Comparison of ENCODE assay signal across 25 cellular contexts in genomic region chr22:23415490-23415851, GRCh38.
A peak's percentile ranks its signal among the peaks of the same experiment; 100 is the strongest.
DNase-seq lines count a peak whose midpoint lies in the region; ATAC-seq, FAIRE-seq and TF ChIP-seq lines count a peak whose summit lies in the region.
"Had no signal": no experiment of that assay in that cellular context is flagged by ENCODE, and none has a peak within 500 bp of the region (broad histone marks: within the 10 kb centered on the region; RNA-seq: fewer than 3 reads in every experiment).

No MANE protein-coding gene starts in this region.

- H3K27me3 ChIP-seq in H1 (replicated peaks in 1 of 4; ENCODE audit: control insufficient read depth in 3 of 4, extremely low read depth in 1 of 4, insufficient read depth in 3 of 4, low read length in 3 of 4) = no peaks in the 10 kb centered on the region; a peak in 1 of 7 replicates
- H3K27me3 ChIP-seq in trophoblast cell (ENCODE audit: insufficient read depth, low read length) = no peaks in the 10 kb centered on the region

- H3K36me3 Mint-ChIP-seq in HFFc6 (ENCODE audit: low read depth) = no peaks in the 10 kb centered on the region
- H3K36me3 Mint-ChIP-seq in activated T-helper 17 cell treated with anti-CD3 and anti-CD28 coated beads, Interleukin-2, amount 50 U/mL, for 72 hours (ENCODE audit: low read depth) = no peaks in the 10 kb centered on the region
- H3K36me3 Mint-ChIP-seq: CD4-positive, alpha-beta memory T cell; IgD-negative memory B cell had no signal

- TF ChIP-seq CTCF in H1 (IDR thresholded peaks at IDR 0.05; ENCODE audit: control extremely low read depth in 1 of 3, insufficient read depth in 1 of 3, low read depth in 1 of 3, low read length in 3 of 3) = no peak
- TF ChIP-seq CTCF in HFFc6 (IDR thresholded peaks at IDR 0.05) = no peak

- TF ChIP-seq POLR2A in H1 (IDR thresholded peaks at IDR 0.05; ENCODE audit: control extremely low read depth in 1 of 2, low read depth in 2 of 2, low read length in 2 of 2) = no peak

- H3K79me1 ChIP-seq in H1 (ENCODE audit: low read depth, low read length) (no peaks in the 10 kb centered on the region; the same call in 1 of the 2 replicates), trophoblast cell (ENCODE audit: low read length) (peaks cover 5% of the 10 kb centered on the region)

- no peak overlapping the region for H2BK120ac ChIP-seq in H1 (replicated peaks; ENCODE audit: low read depth, low read length)
- peak overlapping the region; percentile 49 for H2BK120ac ChIP-seq in trophoblast cell (ENCODE audit: insufficient read depth, low read length, poor library complexity)

- no peak for ATAC-seq in stimulated activated naive CD8-positive, alpha-beta T cell treated with anti-CD3 and anti-CD28 coated beads, Interleukin-15, amount 100 ng/mL, for 72 hours
- ATAC-seq in activated T-helper 17 cell treated with anti-CD3 and anti-CD28 coated beads, Interleukin-2, amount 50 U/mL, for 72 hours (replicated peaks) = no peak
- ATAC-seq: HCT116, Right ventricle myocardium inferior had no signal

- H3K23me2 ChIP-seq in H1 (ENCODE audit: low read depth, low read length) = no peaks in the 10 kb centered on the region

- H3K18ac ChIP-seq in H1 (ENCODE audit: extremely low read depth, low read length) (no peak overlapping the region), trophoblast cell (ENCODE audit: low read length) (peak overlapping the region; percentile 33)

- no peak overlapping the region for H3K9ac ChIP-seq in H1 (replicated peaks in 1 of 4; ENCODE audit: extremely low read depth in 1 of 4, low read depth in 3 of 4, low read length in 3 of 4)
- no peak overlapping the region for H3K9ac ChIP-seq in trophoblast cell (ENCODE audit: low read length)
- H3K9ac ChIP-seq: KMS-11 had no signal

- no peaks in the 10 kb centered on the region; a peak in 2 of 7 replicates for H3K4me1 ChIP-seq in H1 (replicated peaks in 1 of 4; ENCODE audit: control insufficient read depth in 3 of 4, insufficient read depth in 4 of 4, low read length in 3 of 4)
- peaks cover 24 to 26% of the 10 kb centered on the region in 2 experiments for H3K4me1 ChIP-seq in trophoblast cell (ENCODE audit: control insufficient read depth in 1 of 2, insufficient read depth in 2 of 2, low read length in 2 of 2)

- DNase-seq in H1 (ENCODE audit: low read depth in 1 of 2, low spot score in 2 of 2) (no peak), mesenteric fat pad (ENCODE audit: low spot score) (peak; percentile 53), trophoblast cell (no peak), HFFc6 (no peak), ecto neural progenitor cell (ENCODE audit: low spot score) (no peak)
- no peak for DNase-seq in stimulated activated naive CD8-positive, alpha-beta T cell treated with anti-CD3 and anti-CD28 coated beads, Interleukin-15, amount 100 ng/mL, for 72 hours
- DNase-seq: C1 segment of cervical spinal cord; CD4-positive, alpha-beta memory T cell; COR-L47; DMS53; NCI-H1048; NCI-H1417 treated with DMSO at 0.1 percent for 48 hours; NCI-H1694 treated with DMSO at 0.1 percent for 48 hours; NCI-H2081; NCI-H2227 treated with DMSO at 0.1 percent for 48 hours; NCI-H526 treated with DMSO at 0.1 percent for 48 hours; PC-9 had no signal

- no peak overlapping the region for H4K5ac ChIP-seq in H1 (ENCODE audit: insufficient read length, low read depth, low read length)

- no peaks in the 10 kb centered on the region for H3K36me3 ChIP-seq in H1 (ENCODE audit: control insufficient read depth in 2 of 4, insufficient read depth in 4 of 4, low read length in 3 of 4)
- no peaks in the 10 kb centered on the region for H3K36me3 ChIP-seq in trophoblast cell (ENCODE audit: control insufficient read depth in 1 of 2, insufficient read depth in 2 of 2, low read length in 2 of 2)
- H3K36me3 ChIP-seq: SJSA1 had no signal

- H3K23ac ChIP-seq in H1 (ENCODE audit: insufficient read length) = no peak overlapping the region
- no peak overlapping the region for H3K23ac ChIP-seq in trophoblast cell (ENCODE audit: low read length)

- H2AFZ ChIP-seq in H1 (ENCODE audit: low read length) (no peak overlapping the region), trophoblast cell (ENCODE audit: insufficient read depth, low read length, poor library complexity) (no peak overlapping the region)
- H2AFZ ChIP-seq: PC-9 had no signal

- H4K12ac ChIP-seq in trophoblast cell (ENCODE audit: low read depth, low read length) = no peak overlapping the region

- H3K27me3 Mint-ChIP-seq in stimulated activated naive CD8-positive, alpha-beta T cell treated with anti-CD3 and anti-CD28 coated beads, Interleukin-15, amount 100 ng/mL, for 72 hours = peaks cover 9% of the 10 kb centered on the region
- H3K27me3 Mint-ChIP-seq in HFFc6 (ENCODE audit: insufficient read depth) = peaks cover 40% of the 10 kb centered on the region
- H3K27me3 Mint-ChIP-seq in activated T-helper 17 cell treated with anti-CD3 and anti-CD28 coated beads, Interleukin-2, amount 50 U/mL, for 72 hours = peaks cover 11% of the 10 kb centered on the region

- no peak overlapping the region for H2BK15ac ChIP-seq in H1 (ENCODE audit: low read length)

- CTCF ChIA-PET in H1 (lab: Charles Lee; ENCODE audit: partially characterized antibody) = interaction anchor here (0.9 kb wide), 1 partner anchor 11 kb away, joined by 3 read pairs; no protein-coding TSS in a partner anchor

- no peaks in the 10 kb centered on the region for H3K9me3 Mint-ChIP-seq in stimulated activated naive CD8-positive, alpha-beta T cell treated with anti-CD3 and anti-CD28 coated beads, Interleukin-15, amount 100 ng/mL, for 72 hours
- H3K9me3 Mint-ChIP-seq in HFFc6 = no peaks in the 10 kb centered on the region
- no peaks in the 10 kb centered on the region for H3K9me3 Mint-ChIP-seq in activated T-helper 17 cell treated with anti-CD3 and anti-CD28 coated beads, Interleukin-2, amount 50 U/mL, for 72 hours
- H3K9me3 Mint-ChIP-seq: CD4-positive, alpha-beta memory T cell; IgD-negative memory B cell had no signal

- H4K91ac ChIP-seq in H1 (replicated peaks; ENCODE audit: insufficient read length, low read length) (no peak overlapping the region), trophoblast cell (ENCODE audit: low read depth, low read length) (peak overlapping the region; percentile 83)

- H3K9me3 ChIP-seq in H1 (ENCODE audit: insufficient read depth in 2 of 2, low read depth in 1 of 2, low read length in 1 of 2) (no peaks in the 10 kb centered on the region), trophoblast cell (ENCODE audit: insufficient read depth, low read depth, low read length) (no peaks in the 10 kb centered on the region)
- H3K9me3 ChIP-seq: SJSA1 had no signal

- H3K4me1 Mint-ChIP-seq in stimulated activated naive CD8-positive, alpha-beta T cell treated with anti-CD3 and anti-CD28 coated beads, Interleukin-15, amount 100 ng/mL, for 72 hours = peaks cover 5% of the 10 kb centered on the region
- peaks cover 13% of the 10 kb centered on the region for H3K4me1 Mint-ChIP-seq in HFFc6 (ENCODE audit: low read depth)
- no peaks in the 10 kb centered on the region for H3K4me1 Mint-ChIP-seq in activated T-helper 17 cell treated with anti-CD3 and anti-CD28 coated beads, Interleukin-2, amount 50 U/mL, for 72 hours

- no peak for TF ChIP-seq EP300 in H1 (IDR thresholded peaks at IDR 0.05; ENCODE audit: borderline replicate concordance in 1 of 2, low read depth in 2 of 2, low read length in 2 of 2)

- H3K79me2 ChIP-seq in H1 (ENCODE audit: control insufficient read depth in 1 of 2, insufficient read depth in 2 of 2, low read length in 2 of 2) (no peaks in the 10 kb centered on the region), trophoblast cell (ENCODE audit: control insufficient read depth, insufficient read depth, low read length, poor library complexity) (peaks cover 2% of the 10 kb centered on the region)

- no peak overlapping the region for H2BK20ac ChIP-seq in H1 (ENCODE audit: low read length)

- no peak for FAIRE-seq in H1 (lab: Jason Lieb, UNC)
- FAIRE-seq: GM18507 had no signal

- no peak overlapping the region for H3K27ac ChIP-seq in H1 (ENCODE audit: low read depth, low read length)
- H3K27ac ChIP-seq in trophoblast cell (ENCODE audit: low read depth, low read length) = no peak overlapping the region
- H3K27ac ChIP-seq: HL-60, KMS-11, PC-9, SJSA1 had no signal

- no peaks in the 10 kb centered on the region for H4K20me1 ChIP-seq in H1 (replicated peaks in 1 of 2; ENCODE audit: control insufficient read depth in 1 of 2, insufficient read depth in 2 of 2, low read length in 2 of 2)

- no peak for TF ChIP-seq RAD21 in H1 (IDR thresholded peaks at IDR 0.05 in 1 of 2, conservative IDR thresholded peaks at IDR 0.05 in 1 of 2; ENCODE audit: low read depth in 2 of 2, low read length in 2 of 2)

- H3K4me2 ChIP-seq in H1 (ENCODE audit: insufficient read depth in 1 of 2, low read depth in 2 of 2, low read length in 2 of 2) (no peak overlapping the region), trophoblast cell (ENCODE audit: low read length) (no peak overlapping the region)
- H3K4me2 ChIP-seq: KMS-11, PC-9 had no signal

- H3K56ac ChIP-seq in H1 (replicated peaks; ENCODE audit: insufficient read length, low read depth, low read length) = no peak overlapping the region

- no peak overlapping the region for H3K14ac ChIP-seq in H1 (ENCODE audit: insufficient read length)
- peak overlapping the region; percentile 63 for H3K14ac ChIP-seq in trophoblast cell (ENCODE audit: low read length)

- H2AK5ac ChIP-seq in H1 (ENCODE audit: low read depth, low read length) (no peak overlapping the region), trophoblast cell (ENCODE audit: low read length) (peak overlapping the region; percentile 86)

- POLR2A ChIA-PET in H1 (lab: Charles Lee; ENCODE audit: partially characterized antibody) = no interaction called here

- no peak overlapping the region for H3K27ac Mint-ChIP-seq in stimulated activated naive CD8-positive, alpha-beta T cell treated with anti-CD3 and anti-CD28 coated beads, Interleukin-15, amount 100 ng/mL, for 72 hours
- no peak overlapping the region for H3K27ac Mint-ChIP-seq in HFFc6
- H3K27ac Mint-ChIP-seq in activated T-helper 17 cell treated with anti-CD3 and anti-CD28 coated beads, Interleukin-2, amount 50 U/mL, for 72 hours = no peak overlapping the region
- H3K27ac Mint-ChIP-seq: CD4-positive, alpha-beta memory T cell; IgD-negative memory B cell had no signal

- H4K8ac ChIP-seq in H1 (ENCODE audit: extremely low read depth, insufficient read depth, low read length) (0 out of 2 replicates have a peak overlapping the region, but pooled peaks have one; percentile 64), trophoblast cell (ENCODE audit: low read depth, low read length) (peak overlapping the region; percentile 11)

- no peak overlapping the region for H3K4ac ChIP-seq in H1 (replicated peaks; ENCODE audit: insufficient read length, low read depth, low read length)
- peak overlapping the region; percentile 12 for H3K4ac ChIP-seq in trophoblast cell (ENCODE audit: low read depth, low read length)

- H3K4me3 ChIP-seq in H1 (ENCODE audit: extremely low read depth in 1 of 4, insufficient read depth in 2 of 4, low read depth in 3 of 4, low read length in 4 of 4) (no peak overlapping the region), trophoblast cell (ENCODE audit: low read depth, low read length) (no peak overlapping the region)
- H3K4me3 ChIP-seq: PC-9, SJSA1 had no signal

- H2BK5ac ChIP-seq in H1 (ENCODE audit: low read depth, low read length) (no peak overlapping the region), trophoblast cell (ENCODE audit: low read depth, low read length, poor library complexity) (no peak overlapping the region)

- H2BK12ac ChIP-seq in H1 (ENCODE audit: low read depth, low read length) (no peak overlapping the region), trophoblast cell (ENCODE audit: low read length) (peak overlapping the region; percentile 63)

- no peak overlapping the region for H3K4me3 Mint-ChIP-seq in stimulated activated naive CD8-positive, alpha-beta T cell treated with anti-CD3 and anti-CD28 coated beads, Interleukin-15, amount 100 ng/mL, for 72 hours
- H3K4me3 Mint-ChIP-seq in HFFc6 = no peak overlapping the region
- H3K4me3 Mint-ChIP-seq in activated T-helper 17 cell treated with anti-CD3 and anti-CD28 coated beads, Interleukin-2, amount 50 U/mL, for 72 hours = no peak overlapping the region
- H3K4me3 Mint-ChIP-seq: CD4-positive, alpha-beta memory T cell; IgD-negative memory B cell had no signal

- WGBS in H1 (ENCODE audit: extremely low coverage in 1 of 2, insufficient coverage in 1 of 2, insufficient read length in 1 of 2, insufficient replicate concordance in 2 of 2, low coverage in 1 of 2, low lambda C conversion rate in 2 of 2, missing lambda C conversion rate in 1 of 2), 2 experiments = 61% methylated on average over 7 of the region's 8 CpGs; no CpG with 5 or more reads in 1 of the 2 experiments
- WGBS in trophoblast cell (ENCODE audit: extremely low coverage, insufficient coverage, insufficient read length) = no CpG with 5 or more reads among the region's 8 CpGs
